In the genomic region with DNA sequence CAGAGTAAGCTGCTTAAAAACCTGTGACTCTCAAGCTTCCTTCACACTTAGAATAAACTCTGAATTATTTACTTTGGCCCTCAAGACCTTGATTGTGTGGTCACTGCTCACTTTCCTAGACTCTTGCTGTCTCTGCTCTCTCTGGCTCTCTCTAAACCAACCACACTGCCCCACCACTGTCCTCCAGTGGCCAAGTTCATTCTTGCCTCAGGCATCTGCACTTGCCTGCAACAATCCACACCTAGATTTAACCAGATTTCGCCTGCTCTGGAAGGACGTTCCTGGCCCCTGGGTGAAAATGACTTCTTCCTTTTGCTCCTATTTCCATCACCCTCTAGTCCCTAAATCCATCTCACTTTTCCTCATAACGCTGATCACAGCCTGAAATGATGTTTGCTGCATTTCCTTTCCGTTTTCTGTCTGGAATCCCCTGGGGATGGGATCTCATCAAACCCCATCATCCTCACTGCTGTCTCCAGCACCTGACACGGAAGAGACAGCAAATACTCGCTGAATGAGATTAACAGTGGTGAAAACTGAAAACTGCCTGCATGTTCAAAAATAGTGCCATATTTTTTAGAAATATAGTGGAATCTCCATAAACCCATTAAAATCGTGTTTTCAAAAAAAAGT, we compare ENCODE assay signal across 12 cellular contexts.
DNase-seq lines count a peak whose midpoint lies in the region; ATAC-seq and TF ChIP-seq lines count a peak whose summit lies in the region.
"Had no signal": no experiment of that assay in that cellular context is flagged by ENCODE, and none has a peak within 500 bp of the region (broad histone marks: within the 10 kb centered on the region; RNA-seq: fewer than 3 reads in every experiment).

No MANE protein-coding gene starts in this region.

- no peak overlapping the region for H2AFZ ChIP-seq in osteoblast (ENCODE audit: low read length)

- peak; percentile 21; the same call in 1 of the 3 replicates for ATAC-seq in RWPE2 (ENCODE audit: low read depth)
- ATAC-seq: activated CD8-positive, alpha-beta T cell treated with anti-CD3 and anti-CD28 coated beads, Interleukin-2, amount 10 ng/mL, durations not matched to agents 7 days and 5 days had no signal

- H3K27ac ChIP-seq in RWPE2 (ENCODE audit: poor library complexity, severe bottlenecking): no peak overlapping the region
- H3K27ac ChIP-seq in cardiac muscle cell: no peak overlapping the region
- no peak overlapping the region for H3K27ac ChIP-seq in osteoblast (ENCODE audit: low read depth, low read length)

- H3K4me3 ChIP-seq in RWPE2 (ENCODE audit: severe bottlenecking) (no peak overlapping the region), cardiac muscle cell (no peak overlapping the region), osteoblast (ENCODE audit: insufficient read depth, low read length) (no peak overlapping the region)

- TF ChIP-seq CTCF in RWPE2 (IDR thresholded peaks at IDR 0.05; ENCODE audit: poor library complexity, severe bottlenecking) (no peak), cardiac muscle cell (IDR thresholded peaks at IDR 0.05; ENCODE audit: low read depth, low read length) (peak; percentile 48), osteoblast (IDR thresholded peaks at IDR 0.05; ENCODE audit: extremely low read depth, low read depth, low read length) (peak; percentile 50)

- no peaks in the 10 kb centered on the region for H3K79me2 ChIP-seq in osteoblast (ENCODE audit: insufficient read depth, low read length)

- H3K36me3 ChIP-seq in RWPE2 (ENCODE audit: low read depth) (no peaks in the 10 kb centered on the region), cardiac muscle cell (no peaks in the 10 kb centered on the region), osteoblast (ENCODE audit: insufficient read depth, low read length) (no peaks in the 10 kb centered on the region)

- no peaks in the 10 kb centered on the region for H3K4me1 ChIP-seq in RWPE2 (ENCODE audit: insufficient read depth, poor library complexity, severe bottlenecking)
- no peaks in the 10 kb centered on the region for H3K4me1 ChIP-seq in cardiac muscle cell (ENCODE audit: low read depth)
- H3K4me1 ChIP-seq in osteoblast (ENCODE audit: insufficient read depth, low read length): no peaks in the 10 kb centered on the region

- H3K4me2 ChIP-seq in osteoblast (ENCODE audit: insufficient read depth, low read length): no peak overlapping the region

- H3K9me3 ChIP-seq in RWPE2 (ENCODE audit: severe bottlenecking) (no peaks in the 10 kb centered on the region), cardiac muscle cell (ENCODE audit: low read depth) (no peaks in the 10 kb centered on the region), osteoblast (ENCODE audit: low read depth, low read length) (no peaks in the 10 kb centered on the region)

- no peaks in the 10 kb centered on the region for H3K27me3 ChIP-seq in RWPE2 (ENCODE audit: insufficient read depth, poor library complexity, severe bottlenecking)
- H3K27me3 ChIP-seq in cardiac muscle cell: no peaks in the 10 kb centered on the region
- no peaks in the 10 kb centered on the region for H3K27me3 ChIP-seq in osteoblast (ENCODE audit: insufficient read depth, low read length)

- DNase-seq in EL (peak; percentile 62), RWPE2 (ENCODE audit: low spot score) (no peak), cardiac muscle cell (ENCODE audit: low read depth in 1 of 2, low spot score in 1 of 2) (peak; percentile 28 to 42), osteoblast (ENCODE audit: insufficient read length, low spot score, missing footprints) (peak; percentile 83), NCI-H2196 treated with DMSO at 0.1 percent for 48 hours (lab: John Stamatoyannopoulos, UW; ENCODE audit: unreplicated experiment) (no peak), ecto neural progenitor cell (ENCODE audit: low spot score) (no peak), GM19238 (ENCODE audit: insufficient read length, low spot score) (no peak), nucleus accumbens (lab: John Stamatoyannopoulos, UW) (no peak)
- DNase-seq: activated CD8-positive, alpha-beta T cell treated with anti-CD3 and anti-CD28 coated beads, Interleukin-2, amount 10 ng/mL, durations not matched to agents 7 days and 5 days; activated naive CD4-positive, alpha-beta T cell treated with Interleukin-2 at 50 U/mL for 16 hours; foreskin melanocyte; HCEC 1CT had no signal

- no peaks in the 10 kb centered on the region for H4K20me1 ChIP-seq in osteoblast (ENCODE audit: insufficient read depth, low read length)

Comparison
In these comparisons a context has a peak if more than half of its experiments do, and no peak if none do; other contexts are left out.
1. DNase-seq: peak in EL (single experiment), cardiac muscle cell (2 of 2) and osteoblast (single experiment); none in RWPE2 (single experiment), NCI-H2196 treated with DMSO at 0.1 percent for 48 hours (single experiment), ecto neural progenitor cell (single experiment), GM19238 (single experiment) and nucleus accumbens (0 of 56).